Comparison of ENCODE assay signal across 17 cellular contexts in genomic region chrX:12013220-12013619, GRCh38.
DNase-seq lines count a peak whose midpoint lies in the region; ATAC-seq and TF ChIP-seq lines count a peak whose summit lies in the region.
"Had no signal": no experiment of that assay in that cellular context is flagged by ENCODE, and none has a peak within 500 bp of the region (broad histone marks: within the 10 kb centered on the region; RNA-seq: fewer than 3 reads in every experiment).

No MANE protein-coding gene starts in this region.

- POLR2A ChIA-PET in CD8-positive, alpha-beta T cell (lab: Charles Lee): no interaction called here

- no peak overlapping the region for H3K4me3 ChIP-seq in CD8-positive, alpha-beta T cell (ENCODE audit: low read depth, low read length)
- H3K4me3 ChIP-seq: coronary artery, sigmoid colon had no signal

- DNase-seq in EH (ENCODE audit: low read depth) (peak; percentile 59), NCI-H146 (lab: John Stamatoyannopoulos, UW) (peak; percentile 70), astrocyte of the hippocampus (ENCODE audit: low read depth, low spot score) (peak; percentile 71), kidney glomerular epithelial cell (lab: John Stamatoyannopoulos, UW) (peak; percentile 75), NOMO-1 treated with dmso at 0.1 percent for 144 hours (lab: John Stamatoyannopoulos, UW; ENCODE audit: unreplicated experiment) (no peak)
- no peak for DNase-seq in CD8-positive, alpha-beta T cell
- no peak for DNase-seq in activated naive CD8-positive, alpha-beta T cell treated with anti-CD3 and anti-CD28 coated beads for 36 hours
- DNase-seq: activated CD8-positive, alpha-beta T cell treated with anti-CD3 and anti-CD28 coated beads, Interleukin-2, amount 10 ng/mL, durations not matched to agents 7 days and 5 days; Karpas-422; kidney; naive thymus-derived CD8-positive, alpha-beta T cell; NCI-H2171; RPMI8226; sigmoid colon; T1000 had no signal

- no peaks in the 10 kb centered on the region for H3K9me3 ChIP-seq in CD8-positive, alpha-beta T cell (ENCODE audit: low read length)
- H3K9me3 ChIP-seq: sigmoid colon had no signal

- no peaks in the 10 kb centered on the region for H3K9me3 Mint-ChIP-seq in CD8-positive, alpha-beta T cell
- H3K9me3 Mint-ChIP-seq in activated naive CD8-positive, alpha-beta T cell treated with anti-CD3 and anti-CD28 coated beads for 36 hours: no peaks in the 10 kb centered on the region
- H3K9me3 Mint-ChIP-seq: naive thymus-derived CD8-positive, alpha-beta T cell had no signal

- no peak overlapping the region for H3K4me3 Mint-ChIP-seq in CD8-positive, alpha-beta T cell
- no peak overlapping the region for H3K4me3 Mint-ChIP-seq in activated naive CD8-positive, alpha-beta T cell treated with anti-CD3 and anti-CD28 coated beads for 36 hours
- H3K4me3 Mint-ChIP-seq: activated CD8-positive, alpha-beta T cell treated with anti-CD3 and anti-CD28 coated beads, Interleukin-2, amount 10 ng/mL, durations not matched to agents 7 days and 5 days; naive thymus-derived CD8-positive, alpha-beta T cell had no signal

- H3K36me3 ChIP-seq in CD8-positive, alpha-beta T cell (ENCODE audit: insufficient read depth, low read length): no peaks in the 10 kb centered on the region
- H3K36me3 ChIP-seq: sigmoid colon had no signal

- CTCF ChIA-PET in CD8-positive, alpha-beta T cell (lab: Charles Lee): no interaction called here

- H3K27me3 Mint-ChIP-seq in CD8-positive, alpha-beta T cell (ENCODE audit: low read depth): no peaks in the 10 kb centered on the region
- peaks cover 5% of the 10 kb centered on the region for H3K27me3 Mint-ChIP-seq in activated naive CD8-positive, alpha-beta T cell treated with anti-CD3 and anti-CD28 coated beads for 36 hours

- no peaks in the 10 kb centered on the region for H3K36me3 Mint-ChIP-seq in CD8-positive, alpha-beta T cell
- H3K36me3 Mint-ChIP-seq in activated naive CD8-positive, alpha-beta T cell treated with anti-CD3 and anti-CD28 coated beads for 36 hours: no peaks in the 10 kb centered on the region
- H3K36me3 Mint-ChIP-seq: naive thymus-derived CD8-positive, alpha-beta T cell had no signal

- no peaks in the 10 kb centered on the region for H3K4me1 Mint-ChIP-seq in CD8-positive, alpha-beta T cell (ENCODE audit: low read depth)
- no peaks in the 10 kb centered on the region for H3K4me1 Mint-ChIP-seq in activated naive CD8-positive, alpha-beta T cell treated with anti-CD3 and anti-CD28 coated beads for 36 hours
- H3K4me1 Mint-ChIP-seq: naive thymus-derived CD8-positive, alpha-beta T cell had no signal

- no peak overlapping the region for H3K27ac ChIP-seq in CD8-positive, alpha-beta T cell (ENCODE audit: low read depth, low read length)
- H3K27ac ChIP-seq: coronary artery, sigmoid colon had no signal

- TF ChIP-seq CTCF in CD8-positive, alpha-beta T cell (IDR thresholded peaks at IDR 0.05): no peak

- no peaks in the 10 kb centered on the region for H3K4me1 ChIP-seq in CD8-positive, alpha-beta T cell (ENCODE audit: insufficient read depth, low read length)
- H3K4me1 ChIP-seq: sigmoid colon had no signal

- no peak for ATAC-seq in GM18517 (IDR thresholded peaks at IDR 0.05; ENCODE audit: unreplicated experiment)
- ATAC-seq in CD8-positive, alpha-beta T cell: no peak
- ATAC-seq: activated CD8-positive, alpha-beta T cell treated with anti-CD3 and anti-CD28 coated beads, Interleukin-2, amount 10 ng/mL, durations not matched to agents 7 days and 5 days; naive thymus-derived CD8-positive, alpha-beta T cell had no signal

- no peak overlapping the region for H3K27ac Mint-ChIP-seq in CD8-positive, alpha-beta T cell
- H3K27ac Mint-ChIP-seq in activated naive CD8-positive, alpha-beta T cell treated with anti-CD3 and anti-CD28 coated beads for 36 hours: no peak overlapping the region
- H3K27ac Mint-ChIP-seq: activated CD8-positive, alpha-beta T cell treated with anti-CD3 and anti-CD28 coated beads, Interleukin-2, amount 10 ng/mL, durations not matched to agents 7 days and 5 days; naive thymus-derived CD8-positive, alpha-beta T cell had no signal

- H3K27me3 ChIP-seq in CD8-positive, alpha-beta T cell (ENCODE audit: insufficient read depth, low read length): no peaks in the 10 kb centered on the region
- H3K27me3 ChIP-seq: sigmoid colon had no signal

- intact Hi-C loops in CD8-positive, alpha-beta T cell (cut with DNase I, micrococcal nuclease): no loop called here

Comparison
In these comparisons a context has a peak if more than half of its experiments do, and no peak if none do; other contexts are left out.
1. DNase-seq: peak in EH (single experiment), NCI-H146 (single experiment), astrocyte of the hippocampus (single experiment) and kidney glomerular epithelial cell (single experiment); none in CD8-positive, alpha-beta T cell (0 of 7), activated naive CD8-positive, alpha-beta T cell treated with anti-CD3 and anti-CD28 coated beads for 36 hours (single experiment) and NOMO-1 treated with dmso at 0.1 percent for 144 hours (single experiment).